17 cellular contexts compared by ENCODE assay signal in the genomic region with DNA sequence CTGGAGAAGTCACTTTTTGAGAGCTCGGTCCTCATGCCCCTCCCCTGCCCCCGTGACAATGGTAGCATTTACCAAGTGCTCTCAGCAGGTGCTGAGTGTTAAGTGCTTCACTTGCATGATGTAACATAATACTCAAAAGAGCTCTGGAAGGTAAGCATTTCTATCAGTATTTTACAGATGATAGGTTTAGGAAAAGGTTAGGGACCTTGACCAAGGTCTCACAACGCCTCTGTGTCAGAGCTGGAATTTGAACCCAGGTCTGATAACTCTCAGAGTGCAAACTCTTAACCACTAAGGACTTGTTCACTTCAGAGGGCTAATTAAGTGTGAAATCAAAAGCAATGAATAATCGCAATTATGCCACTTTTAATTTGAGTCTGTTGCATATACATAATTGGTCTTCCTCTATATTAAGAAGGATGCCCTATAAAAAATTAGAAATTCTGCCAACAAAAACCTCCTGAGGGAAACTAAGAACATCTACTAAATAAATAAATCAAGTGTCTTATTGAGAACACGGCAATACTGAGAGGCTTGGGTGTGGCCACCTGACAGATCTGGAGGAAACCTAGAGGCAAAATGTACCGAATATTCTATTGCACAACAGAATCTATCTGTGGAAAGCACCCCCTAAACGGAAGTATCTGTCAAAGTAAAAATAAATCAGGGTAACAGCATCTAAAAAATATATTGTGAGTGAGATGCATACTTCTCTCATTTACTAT.
DNase-seq lines count a peak whose midpoint lies in the region; FAIRE-seq and TF ChIP-seq lines count a peak whose summit lies in the region.
"Had no signal": no experiment of that assay in that cellular context is flagged by ENCODE, and none has a peak within 500 bp of the region (broad histone marks: within the 10 kb centered on the region; RNA-seq: fewer than 3 reads in every experiment).

No MANE protein-coding gene starts in this region.

- H3K9ac ChIP-seq in BLaER1 treated with 17β-estradiol and CSF1 and Interleukin-3, amounts not matched to agents 10 nM and 100 nM = peak overlapping the region in 5 of 11 experiments; percentile 2 to 64 (median 38); a peak in 6 of 22 replicates
- no peak overlapping the region for H3K9ac ChIP-seq in fibroblast of lung (ENCODE audit: insufficient read depth, low read length)
- H3K9ac ChIP-seq: parathyroid adenoma had no signal

- peak overlapping the region in 10 of 11 experiments; percentile 36 to 73 (median 60); a peak in 20 of 22 replicates for H3K4me2 ChIP-seq in BLaER1 treated with 17β-estradiol and CSF1 and Interleukin-3, amounts not matched to agents 10 nM and 100 nM
- peak overlapping the region; percentile 18 for H3K4me2 ChIP-seq in fibroblast of lung (ENCODE audit: extremely low read depth, insufficient read depth, low read length)

- H2AFZ ChIP-seq in fibroblast of lung (ENCODE audit: low read length) = no peak overlapping the region

- no peaks in the 10 kb centered on the region for H3K79me2 ChIP-seq in fibroblast of lung (ENCODE audit: control insufficient read depth, insufficient read depth, low read length)
- H3K79me2 ChIP-seq: parathyroid adenoma had no signal

- H3K4me1 ChIP-seq in BLaER1 treated with 17β-estradiol and CSF1 and Interleukin-3, amounts not matched to agents 10 nM and 100 nM = peaks cover 18 to 72% (median 44%) of the 10 kb centered on the region in 10 experiments; a peak in 19 of 20 replicates
- peaks cover 5% of the 10 kb centered on the region for H3K4me1 ChIP-seq in fibroblast of lung (ENCODE audit: control insufficient read depth, extremely low read depth, insufficient read depth, low read length)

- no peaks in the 10 kb centered on the region for H3K27me3 ChIP-seq in BLaER1 treated with 17β-estradiol and CSF1 and Interleukin-3, amounts not matched to agents 10 nM and 100 nM
- H3K27me3 ChIP-seq in fibroblast of lung (ENCODE audit: control insufficient read depth, insufficient read depth, low read length) = no peaks in the 10 kb centered on the region
- H3K27me3 ChIP-seq: esophagus squamous epithelium, transverse colon had no signal

- peak overlapping the region in 9 of 11 experiments; percentile 57 to 75 (median 63); a peak in 16 of 22 replicates for H3K27ac ChIP-seq in BLaER1 treated with 17β-estradiol and CSF1 and Interleukin-3, amounts not matched to agents 10 nM and 100 nM
- no peak overlapping the region for H3K27ac ChIP-seq in fibroblast of lung (ENCODE audit: insufficient read depth, low read length)
- H3K27ac ChIP-seq: esophagus squamous epithelium, parathyroid adenoma, transverse colon had no signal

- H3K9me3 ChIP-seq in BLaER1 treated with 17β-estradiol and CSF1 and Interleukin-3, amounts not matched to agents 10 nM and 100 nM (replicated peaks in 1 of 11) = no peaks in the 10 kb centered on the region; a peak in 1 of 22 replicates
- H3K9me3 ChIP-seq in fibroblast of lung (ENCODE audit: control insufficient read depth, insufficient read depth, low read depth, low read length) = no peaks in the 10 kb centered on the region
- H3K9me3 ChIP-seq: esophagus squamous epithelium, transverse colon had no signal

- peaks cover 0 to 55% (median 0%) of the 10 kb centered on the region in 11 experiments; a peak in 2 of 22 replicates for H4K20me1 ChIP-seq in BLaER1 treated with 17β-estradiol and CSF1 and Interleukin-3, amounts not matched to agents 10 nM and 100 nM
- no peaks in the 10 kb centered on the region for H4K20me1 ChIP-seq in fibroblast of lung (ENCODE audit: control insufficient read depth, extremely low read depth, insufficient read depth, low read length)

- no peak for DNase-seq in GM19239 (ENCODE audit: insufficient read length, low spot score)
- peak; percentile 49 for DNase-seq in OCI-M1 (lab: John Stamatoyannopoulos, UW)
- DNase-seq in fibroblast of lung (ENCODE audit: low read depth in 2 of 2) = no peak
- DNase-seq in 8988T = no peak
- DNase-seq in stimulated activated CD4-positive, alpha-beta T cell treated with anti-CD3 and anti-CD28 coated beads, Interleukin-12 subunit alpha, Interleukin-12 subunit beta, amount 100 ng/mL, for 4 hours = no peak
- DNase-seq in HTR-8/SVneo (ENCODE audit: insufficient read length, low spot score) = no peak
- no peak for DNase-seq in NCI-H2227 (lab: John Stamatoyannopoulos, UW; ENCODE audit: unreplicated experiment)
- DNase-seq: activated CD4-positive, alpha-beta T cell treated with anti-CD3 and anti-CD28 coated beads for 1 hour; DND-41; esophagus squamous epithelium; kidney glomerular epithelial cell; RPMI8226; stimulated activated CD4-positive, alpha-beta T cell treated with anti-CD3 and anti-CD28 coated beads, Interleukin-4, amount 100 ng/mL, for 4 hours; transverse colon had no signal

- no peak for TF ChIP-seq CTCF in fibroblast of lung (conservative IDR thresholded peaks at IDR 0.05 in 1 of 2, IDR thresholded peaks at IDR 0.05 in 1 of 2; ENCODE audit: low read depth in 1 of 2, low read length in 2 of 2)

- H3K4me3 ChIP-seq in BLaER1 treated with 17β-estradiol and CSF1 and Interleukin-3, amounts not matched to agents 10 nM and 100 nM = peak overlapping the region in 2 of 10 experiments; percentile 6 to 42; a peak in 2 of 20 replicates
- H3K4me3 ChIP-seq in fibroblast of lung (replicated peaks in 1 of 4; ENCODE audit: control extremely low read depth in 1 of 4, insufficient read depth in 1 of 4, low read depth in 3 of 4, low read length in 4 of 4) = no peak overlapping the region
- H3K4me3 ChIP-seq: esophagus squamous epithelium, transverse colon had no signal

- H3K36me3 ChIP-seq in BLaER1 treated with 17β-estradiol and CSF1 and Interleukin-3, amounts not matched to agents 10 nM and 100 nM = peaks cover 0 to 59% (median 0%) of the 10 kb centered on the region in 11 experiments; a peak in 3 of 22 replicates
- no peaks in the 10 kb centered on the region for H3K36me3 ChIP-seq in fibroblast of lung (ENCODE audit: control insufficient read depth, insufficient read depth, low read length)
- H3K36me3 ChIP-seq: esophagus squamous epithelium, transverse colon had no signal

- peak; percentile 44 for FAIRE-seq in GM19239 (lab: Jason Lieb, UNC)
- no peak for FAIRE-seq in HTR-8/SVneo (lab: Jason Lieb, UNC)
- FAIRE-seq: GM18507 had no signal
